ENCODE assay signal across 9 cellular contexts in the genomic region with DNA sequence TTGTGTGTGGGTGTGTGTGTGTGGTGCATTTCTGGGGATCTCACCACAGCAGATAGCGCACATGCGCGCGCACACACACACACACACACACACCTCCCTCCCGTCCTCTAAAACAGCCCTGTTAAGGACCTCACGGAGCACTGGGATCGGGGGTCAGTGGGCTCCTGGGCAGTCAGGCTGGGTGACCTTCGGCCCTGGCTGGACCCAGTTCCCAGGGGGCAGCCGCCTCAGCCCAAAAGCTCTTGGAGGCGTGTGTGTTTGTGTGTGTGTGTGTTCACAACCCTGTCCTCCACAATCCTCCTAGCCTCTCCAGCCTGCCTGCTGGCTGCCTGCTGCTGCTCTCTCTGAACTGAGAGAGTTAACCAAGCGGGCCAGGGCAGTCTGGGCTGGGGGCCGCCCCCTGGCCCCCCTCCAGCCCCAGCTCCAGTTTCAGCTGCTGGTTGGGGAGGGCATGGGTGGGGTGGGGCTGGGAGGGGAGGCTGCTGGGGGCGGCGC. TPM values are rescaled to one million over a fixed set of nuclear protein-coding genes. Genes with fewer than 3 reads are reported as not detected.
DNase-seq lines count a peak whose midpoint lies in the region; TF ChIP-seq lines count a peak whose summit lies in the region.
"Had no signal": no experiment of that assay in that cellular context is flagged by ENCODE, and none has a peak within 500 bp of the region (broad histone marks: within the 10 kb centered on the region; RNA-seq: fewer than 3 reads in every experiment).

No MANE protein-coding gene starts in this region.

- DNase-seq in fibroblast of villous mesenchyme (ENCODE audit: low read depth) (peak; percentile 29), nephron progenitor cell (no peak), vagina (ENCODE audit: extremely low spot score in 2 of 2) (no peak), NCI-H128 (lab: John Stamatoyannopoulos, UW; ENCODE audit: unreplicated experiment) (no peak), NCI-H446 (lab: John Stamatoyannopoulos, UW) (no peak)
- DNase-seq: activated gamma-delta T cell, NCI-H2107, SHP77 treated with DMSO at 0.1 percent for 48 hours had no signal

- intact Hi-C loops in vagina (cut with DNase I), result no loop called here

- peaks cover 68% of the 10 kb centered on the region for H3K4me1 Mint-ChIP-seq in nephron progenitor cell

- H3K4me1 ChIP-seq in vagina, result peaks cover 64% of the 10 kb centered on the region

- no peak for TF ChIP-seq CTCF in fibroblast of villous mesenchyme (IDR thresholded peaks at IDR 0.05; ENCODE audit: insufficient read depth, low read depth, low read length)
- no peak for TF ChIP-seq CTCF in nephron progenitor cell (IDR thresholded peaks at IDR 0.05)
- TF ChIP-seq CTCF in vagina (IDR thresholded peaks at IDR 0.05), result no peak

- H3K36me3 Mint-ChIP-seq in nephron progenitor cell (ENCODE audit: low read depth), result no peaks in the 10 kb centered on the region

- no peaks in the 10 kb centered on the region for H3K9me3 Mint-ChIP-seq in nephron progenitor cell

- H3K4me3 Mint-ChIP-seq in nephron progenitor cell, result peak overlapping the region; percentile 58

- H3K4me3 ChIP-seq in fibroblast of villous mesenchyme (ENCODE audit: low read depth, low read length) (no peak overlapping the region), vagina (peak overlapping the region; percentile 49 to 59)

- H3K27me3 ChIP-seq in vagina, result no peaks in the 10 kb centered on the region

- no peaks in the 10 kb centered on the region for H3K36me3 ChIP-seq in vagina

- H3K27me3 Mint-ChIP-seq in nephron progenitor cell (ENCODE audit: low read depth, poor library complexity), result peaks cover 29% of the 10 kb centered on the region

- peak overlapping the region; percentile 96 for H3K27ac ChIP-seq in vagina

- peak overlapping the region; percentile 25 for H3K27ac Mint-ChIP-seq in nephron progenitor cell

- H3K9me3 ChIP-seq in vagina, result no peaks in the 10 kb centered on the region

- no peak for TF ChIP-seq POLR2A in vagina (IDR thresholded peaks at IDR 0.05)

RNA-seq across cellular contexts. Expression of gene FXYD1, which starts 0.3 kb away (rescaled TPM):
- 0.32 TPM in 1 of 2 replicates, not detected in the other for total RNA-seq in fibroblast of villous mesenchyme
- 135 TPM for total RNA-seq in vagina
- total RNA-seq: dermis microvascular lymphatic vessel endothelial cell had no signal

RNA-seq across cellular contexts. Expression of gene LGI4, which starts 3.5 kb away (rescaled TPM):
- total RNA-seq in fibroblast of villous mesenchyme, result not detected in 2 replicates
- total RNA-seq in vagina, result 32.9 TPM
- total RNA-seq: dermis microvascular lymphatic vessel endothelial cell had no signal

RNA-seq across cellular contexts. Expression of gene FXYD7, which starts 4.7 kb away (rescaled TPM):
- total RNA-seq in fibroblast of villous mesenchyme (under 0.01 TPM in 1 of 2 replicates, not detected in the other), vagina (3.4 TPM)
- total RNA-seq: dermis microvascular lymphatic vessel endothelial cell had no signal

RNA-seq across cellular contexts. Expression of gene FXYD5, which starts 16.2 kb away (rescaled TPM):
- total RNA-seq in fibroblast of villous mesenchyme (20.3 and 24.5 TPM in 2 replicates), vagina (144 TPM)

RNA-seq across cellular contexts. Expression of gene FXYD3, which starts 22.7 kb away (rescaled TPM):
- total RNA-seq in fibroblast of villous mesenchyme, result not detected in 2 replicates
- total RNA-seq in vagina, result 788 TPM
- total RNA-seq: dermis microvascular lymphatic vessel endothelial cell had no signal

Comparison
In these comparisons a context has a peak if more than half of its experiments do, and no peak if none do; other contexts are left out.
1. RNA of gene FXYD1, which starts 0.3 kb away (total RNA-seq): 135 TPM in vagina (single experiment); 0.32 TPM in fibroblast of villous mesenchyme; every median in the first group is over 100 times any median in the second.
2. RNA of gene LGI4, which starts 3.5 kb away (total RNA-seq): 32.9 TPM in vagina (single experiment); not detected in fibroblast of villous mesenchyme; every median in the first group is over 10 times any median in the second.